Comparison of ENCODE assay signal across 1 cellular context in the genomic region with DNA sequence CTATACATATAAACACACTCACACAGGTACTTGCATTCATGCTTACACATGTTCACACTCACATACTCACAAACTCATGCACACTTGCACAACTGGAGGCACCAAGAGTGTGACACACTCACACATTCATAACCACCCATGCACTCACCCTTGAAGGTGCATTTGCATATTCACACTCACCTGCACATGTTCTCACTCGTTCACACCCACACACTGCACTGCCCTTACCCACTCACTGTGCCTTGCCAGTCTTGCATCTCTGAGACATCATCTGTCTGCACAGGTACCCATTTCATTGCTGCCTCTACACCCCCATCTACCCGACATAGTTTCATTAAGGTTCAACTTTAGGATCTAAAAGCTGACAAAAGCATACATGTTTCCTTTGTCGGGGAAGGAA.
TF ChIP-seq lines count a peak whose summit lies in the region.

No MANE protein-coding gene starts in this region.

TF ChIP-seq in GM23338, 12 proteins besides CTCF, POLR2A, EP300 and RAD21 (continued from another document):
- TF ChIP-seq, protein P1, sequence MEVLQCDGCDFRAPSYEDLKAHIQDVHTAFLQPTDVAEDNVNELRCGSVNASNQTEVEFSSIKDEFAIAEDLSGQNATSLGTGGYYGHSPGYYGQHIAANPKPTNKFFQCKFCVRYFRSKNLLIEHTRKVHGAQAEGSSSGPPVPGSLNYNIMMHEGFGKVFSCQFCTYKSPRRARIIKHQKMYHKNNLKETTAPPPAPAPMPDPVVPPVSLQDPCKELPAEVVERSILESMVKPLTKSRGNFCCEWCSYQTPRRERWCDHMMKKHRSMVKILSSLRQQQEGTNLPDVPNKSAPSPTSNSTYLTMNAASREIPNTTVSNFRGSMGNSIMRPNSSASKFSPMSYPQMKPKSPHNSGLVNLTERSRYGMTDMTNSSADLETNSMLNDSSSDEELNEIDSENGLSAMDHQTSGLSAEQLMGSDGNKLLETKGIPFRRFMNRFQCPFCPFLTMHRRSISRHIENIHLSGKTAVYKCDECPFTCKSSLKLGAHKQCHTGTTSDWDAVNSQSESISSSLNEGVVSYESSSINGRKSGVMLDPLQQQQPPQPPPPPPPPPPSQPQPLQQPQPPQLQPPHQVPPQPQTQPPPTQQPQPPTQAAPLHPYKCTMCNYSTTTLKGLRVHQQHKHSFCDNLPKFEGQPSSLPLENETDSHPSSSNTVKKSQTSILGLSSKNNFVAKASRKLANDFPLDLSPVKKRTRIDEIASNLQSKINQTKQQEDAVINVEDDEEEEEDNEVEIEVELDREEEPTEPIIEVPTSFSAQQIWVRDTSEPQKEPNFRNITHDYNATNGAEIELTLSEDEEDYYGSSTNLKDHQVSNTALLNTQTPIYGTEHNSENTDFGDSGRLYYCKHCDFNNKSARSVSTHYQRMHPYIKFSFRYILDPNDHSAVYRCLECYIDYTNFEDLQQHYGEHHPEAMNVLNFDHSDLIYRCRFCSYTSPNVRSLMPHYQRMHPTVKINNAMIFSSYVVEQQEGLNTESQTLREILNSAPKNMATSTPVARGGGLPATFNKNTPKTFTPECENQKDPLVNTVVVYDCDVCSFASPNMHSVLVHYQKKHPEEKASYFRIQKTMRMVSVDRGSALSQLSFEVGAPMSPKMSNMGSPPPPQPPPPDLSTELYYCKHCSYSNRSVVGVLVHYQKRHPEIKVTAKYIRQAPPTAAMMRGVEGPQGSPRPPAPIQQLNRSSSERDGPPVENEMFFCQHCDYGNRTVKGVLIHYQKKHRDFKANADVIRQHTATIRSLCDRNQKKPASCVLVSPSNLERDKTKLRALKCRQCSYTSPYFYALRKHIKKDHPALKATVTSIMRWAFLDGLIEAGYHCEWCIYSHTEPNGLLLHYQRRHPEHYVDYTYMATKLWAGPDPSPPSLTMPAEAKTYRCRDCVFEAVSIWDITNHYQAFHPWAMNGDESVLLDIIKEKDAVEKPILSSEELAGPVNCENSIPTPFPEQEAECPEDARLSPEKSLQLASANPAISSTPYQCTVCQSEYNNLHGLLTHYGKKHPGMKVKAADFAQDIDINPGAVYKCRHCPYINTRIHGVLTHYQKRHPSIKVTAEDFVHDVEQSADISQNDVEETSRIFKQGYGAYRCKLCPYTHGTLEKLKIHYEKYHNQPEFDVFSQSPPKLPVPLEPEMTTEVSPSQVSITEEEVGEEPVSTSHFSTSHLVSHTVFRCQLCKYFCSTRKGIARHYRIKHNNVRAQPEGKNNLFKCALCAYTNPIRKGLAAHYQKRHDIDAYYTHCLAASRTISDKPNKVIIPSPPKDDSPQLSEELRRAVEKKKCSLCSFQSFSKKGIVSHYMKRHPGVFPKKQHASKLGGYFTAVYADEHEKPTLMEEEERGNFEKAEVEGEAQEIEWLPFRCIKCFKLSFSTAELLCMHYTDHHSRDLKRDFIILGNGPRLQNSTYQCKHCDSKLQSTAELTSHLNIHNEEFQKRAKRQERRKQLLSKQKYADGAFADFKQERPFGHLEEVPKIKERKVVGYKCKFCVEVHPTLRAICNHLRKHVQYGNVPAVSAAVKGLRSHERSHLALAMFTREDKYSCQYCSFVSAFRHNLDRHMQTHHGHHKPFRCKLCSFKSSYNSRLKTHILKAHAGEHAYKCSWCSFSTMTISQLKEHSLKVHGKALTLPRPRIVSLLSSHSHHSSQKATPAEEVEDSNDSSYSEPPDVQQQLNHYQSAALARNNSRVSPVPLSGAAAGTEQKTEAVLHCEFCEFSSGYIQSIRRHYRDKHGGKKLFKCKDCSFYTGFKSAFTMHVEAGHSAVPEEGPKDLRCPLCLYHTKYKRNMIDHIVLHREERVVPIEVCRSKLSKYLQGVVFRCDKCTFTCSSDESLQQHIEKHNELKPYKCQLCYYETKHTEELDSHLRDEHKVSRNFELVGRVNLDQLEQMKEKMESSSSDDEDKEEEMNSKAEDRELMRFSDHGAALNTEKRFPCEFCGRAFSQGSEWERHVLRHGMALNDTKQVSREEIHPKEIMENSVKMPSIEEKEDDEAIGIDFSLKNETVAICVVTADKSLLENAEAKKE (CRISPR knock-in tag; IDR thresholded peaks at IDR 0.05), result no peak
- TF ChIP-seq JUNB (IDR thresholded peaks at IDR 0.05; ENCODE audit: unreplicated experiment) (no peak), ZNF331 (CRISPR knock-in tag; IDR thresholded peaks at IDR 0.05; ENCODE audit: low read depth) (no peak), EZH2phosphoT487 (IDR thresholded peaks at IDR 0.05; ENCODE audit: unreplicated experiment) (no peak)
